8 cellular contexts compared by ENCODE assay signal in genomic region chr10:96831867-96832720, GRCh38. TPM values are rescaled to one million over a fixed set of nuclear protein-coding genes. Genes with fewer than 3 reads are reported as not detected.
DNase-seq lines count a peak whose midpoint lies in the region; ATAC-seq and TF ChIP-seq lines count a peak whose summit lies in the region.

TSS of gene LCOR (plus strand) at chr10:96832298. CDS start at chr10:96949058, 116,760 bp downstream.

- POLR2A ChIA-PET in A673 (lab: Charles Lee; ENCODE audit: low non-redundant PET), result interaction anchor here (0.6 kb wide), 1 partner anchor 69 kb away, joined by 12 read pairs; no protein-coding TSS in a partner anchor

- H3K4me1 ChIP-seq in A673 (ENCODE audit: insufficient read depth, low read length, poor library complexity, severe bottlenecking), result peaks cover 16% of the 10 kb centered on the region

- no peak for TF ChIP-seq CTCF in A673 (conservative IDR thresholded peaks at IDR 0.05; ENCODE audit: low read depth, low read length)
- TF ChIP-seq CTCF in cardiac fibroblast (IDR thresholded peaks at IDR 0.05; ENCODE audit: low read depth, low read length), result no peak

- no peaks in the 10 kb centered on the region for H3K36me3 ChIP-seq in A673 (ENCODE audit: insufficient read depth, low read length, poor library complexity, severe bottlenecking)

- BruUV-seq in A673 (replicated peaks; lab: Mats Ljungman, UMichigan), result no TSS peak

- H3K9me3 ChIP-seq in A673 (ENCODE audit: low read depth, low read length, poor library complexity, severe bottlenecking), result no peaks in the 10 kb centered on the region

- peak; percentile 33 for ATAC-seq in GM18858 (IDR thresholded peaks at IDR 0.05; ENCODE audit: unreplicated experiment)
- ATAC-seq in HG03064 (IDR thresholded peaks at IDR 0.05; ENCODE audit: low read depth, unreplicated experiment), result peak; percentile 49

- intact Hi-C loops in A673 (cut with micrococcal nuclease; ENCODE audit: unreplicated experiment), result loop anchor here (1.0 to 2.0 kb wide), 3 partner anchors 191 to 457 kb away; no protein-coding TSS in a partner anchor

- DNase-seq in A673 (ENCODE audit: low spot score) (peak; percentile 94), NCI-H2196 treated with DMSO at 0.1 percent for 48 hours (lab: John Stamatoyannopoulos, UW; ENCODE audit: unreplicated experiment) (peak; percentile 53), cardiac fibroblast (ENCODE audit: low read depth in 2 of 2) (peak; percentile 85 to 93), iris pigment epithelial cell (ENCODE audit: low read depth) (peak; percentile 92)
- DNase-seq in activated CD4-positive, CD25-positive, alpha-beta regulatory T cell (lab: John Stamatoyannopoulos, UW), result peak; percentile 70 to 83 (median 78)
- DNase-seq in stimulated activated CD4-positive, alpha-beta T cell treated with anti-CD3 and anti-CD28 coated beads, Interleukin-12 subunit alpha, Interleukin-12 subunit beta, amount 100 ng/mL, for 24 hours (ENCODE audit: low read depth in 2 of 2), result peak; percentile 64 to 68

- no peaks in the 10 kb centered on the region for H3K27me3 ChIP-seq in A673 (replicated peaks; ENCODE audit: insufficient read depth, low read depth, low read length, poor library complexity)

- H3K4me3 ChIP-seq in A673 (ENCODE audit: low read depth, low read length, poor library complexity, severe bottlenecking) (peak within 1 kb of the TSS; percentile 90), cardiac fibroblast (replicated peaks in 1 of 2; ENCODE audit: low read depth in 2 of 2, low read length in 2 of 2) (peak within 1 kb of the TSS; percentile 88 to 92)

- CTCF ChIA-PET in A673 (lab: Charles Lee), result no interaction called here

- H3K27ac ChIP-seq in A673 (ENCODE audit: low read depth, low read length, poor library complexity, severe bottlenecking), result peak within 1 kb of the TSS; percentile 91

RNA-seq across cellular contexts. Expression of gene LCOR, which starts in this region (rescaled TPM):
- total RNA-seq in A673 (2021), result 39.2 and 42.6 TPM in 2 replicates

Comparison
In these comparisons a context has a peak if more than half of its experiments do, and no peak if none do; other contexts are left out.
1. Peak in every context shown above with its lines: DNase-seq, ATAC-seq, H3K4me3 ChIP-seq and H3K27ac ChIP-seq.